In genomic region chr2:133026536-133027177, GRCh38 we compare ENCODE assay signal across 23 cellular contexts.
DNase-seq lines count a peak whose midpoint lies in the region; ATAC-seq and TF ChIP-seq lines count a peak whose summit lies in the region.
"Had no signal": no experiment of that assay in that cellular context is flagged by ENCODE, and none has a peak within 500 bp of the region (broad histone marks: within the 10 kb centered on the region; RNA-seq: fewer than 3 reads in every experiment).

No MANE protein-coding gene starts in this region.

- no peaks in the 10 kb centered on the region for H3K9me3 Mint-ChIP-seq in endothelial cell (ENCODE audit: unreplicated experiment)
- H3K9me3 Mint-ChIP-seq: activated naive CD8-positive, alpha-beta T cell treated with anti-CD3 and anti-CD28 coated beads, Interleukin-2, amount 10 ng/mL, durations not matched to agents 7 days and 5 days had no signal

- no peaks in the 10 kb centered on the region for H3K27me3 ChIP-seq in HAP-1 (ENCODE audit: low read depth)
- H3K27me3 ChIP-seq: gastroesophageal sphincter, Peyer's patch had no signal

- H3K4me3 Mint-ChIP-seq in endothelial cell (ENCODE audit: unreplicated experiment): no peak overlapping the region
- H3K4me3 Mint-ChIP-seq: activated naive CD8-positive, alpha-beta T cell treated with anti-CD3 and anti-CD28 coated beads, Interleukin-2, amount 10 ng/mL, durations not matched to agents 7 days and 5 days; activated T-cell treated with anti-CD3 and anti-CD28 coated beads, Interleukin-2, amount 50 U/mL, for 4 hours; B cell had no signal

- H3K36me3 ChIP-seq in HAP-1 (replicated peaks): no peaks in the 10 kb centered on the region
- H3K36me3 ChIP-seq: gastroesophageal sphincter, Peyer's patch had no signal

- TF ChIP-seq EP300 in Ishikawa (IDR thresholded peaks at IDR 0.05; ENCODE audit: borderline replicate concordance): no peak

- ATAC-seq in GM21526 (IDR thresholded peaks at IDR 0.05; ENCODE audit: low FRiP score, unreplicated experiment) (no peak), GM18873 (IDR thresholded peaks at IDR 0.05; ENCODE audit: low FRiP score, unreplicated experiment) (no peak)
- ATAC-seq: activated T-cell treated with anti-CD3 and anti-CD28 coated beads, Interleukin-2, amount 50 U/mL, for 4 hours; gastroesophageal sphincter; sciatic nerve had no signal

- H3K4me3 ChIP-seq in HAP-1: no peak overlapping the region
- H3K4me3 ChIP-seq: gastroesophageal sphincter, Peyer's patch had no signal

- H3K9me3 ChIP-seq in HAP-1: no peaks in the 10 kb centered on the region
- H3K9me3 ChIP-seq: gastroesophageal sphincter, Peyer's patch had no signal

- no peaks in the 10 kb centered on the region for H3K4me1 Mint-ChIP-seq in endothelial cell (ENCODE audit: unreplicated experiment)
- H3K4me1 Mint-ChIP-seq: activated naive CD8-positive, alpha-beta T cell treated with anti-CD3 and anti-CD28 coated beads, Interleukin-2, amount 10 ng/mL, durations not matched to agents 7 days and 5 days; B cell had no signal

- H3K4me1 ChIP-seq in HAP-1: no peaks in the 10 kb centered on the region
- H3K4me1 ChIP-seq: gastroesophageal sphincter, Peyer's patch had no signal

- TF ChIP-seq RAD21 in Ishikawa (IDR thresholded peaks at IDR 0.05; ENCODE audit: low read depth): no peak

- no peak overlapping the region for H3K27ac Mint-ChIP-seq in endothelial cell (ENCODE audit: unreplicated experiment)
- H3K27ac Mint-ChIP-seq: activated naive CD8-positive, alpha-beta T cell treated with anti-CD3 and anti-CD28 coated beads, Interleukin-2, amount 10 ng/mL, durations not matched to agents 7 days and 5 days; B cell had no signal

- H3K27me3 Mint-ChIP-seq in endothelial cell (ENCODE audit: unreplicated experiment): no peaks in the 10 kb centered on the region
- H3K27me3 Mint-ChIP-seq: activated naive CD8-positive, alpha-beta T cell treated with anti-CD3 and anti-CD28 coated beads, Interleukin-2, amount 10 ng/mL, durations not matched to agents 7 days and 5 days; B cell had no signal

- in situ Hi-C loops in HAP-1 (cut with MboI; ENCODE audit: low sequenced_read_pairs): no loop called here

- no peaks in the 10 kb centered on the region for H3K36me3 Mint-ChIP-seq in endothelial cell (ENCODE audit: low read depth, unreplicated experiment)
- H3K36me3 Mint-ChIP-seq: activated naive CD8-positive, alpha-beta T cell treated with anti-CD3 and anti-CD28 coated beads, Interleukin-2, amount 10 ng/mL, durations not matched to agents 7 days and 5 days had no signal

- no peak for TF ChIP-seq CTCF in endothelial cell (IDR thresholded peaks at IDR 0.05; ENCODE audit: unreplicated experiment)

- DNase-seq in AG20443 (ENCODE audit: low spot score) (peak; percentile 24), endothelial cell (ENCODE audit: low spot score) (peak; percentile 30), left kidney (ENCODE audit: low read depth, low spot score) (peak; percentile 72), NCI-H1694 (lab: John Stamatoyannopoulos, UW) (no peak), HAP-1 (ENCODE audit: low spot score in 2 of 2) (no peak)
- DNase-seq: activated CD4-positive, alpha-beta T cell treated with anti-CD3 and anti-CD28 coated beads, Interleukin-2, amount 50 U/mL, for 48 hours; activated naive CD8-positive, alpha-beta T cell treated with anti-CD3 and anti-CD28 coated beads, Interleukin-2, amount 10 ng/mL, durations not matched to agents 7 days and 5 days; activated T-cell treated with anti-CD3 and anti-CD28 coated beads, Interleukin-2, amount 50 U/mL, for 4 hours; central memory CD4-positive, alpha-beta T cell; KG1; kidney; NCI-H1105 treated with DMSO at 0.1 percent for 48 hours; NCI-H2171; nucleus accumbens; Peyer's patch; stimulated activated CD4-positive, alpha-beta T cell treated with anti-CD3 and anti-CD28 coated beads, Interleukin-1b, Interleukin-23, amount 100 ng/mL, for 48 hours; SW 1271 had no signal

TF ChIP-seq in Ishikawa, 13 proteins besides CTCF, POLR2A, EP300 and RAD21:
- 0 out of 2 replicates have a peak, but pooled peaks have one; percentile 27 for TF ChIP-seq TEAD4 (IDR thresholded peaks at IDR 0.05)
- peak; percentile 83 for TF ChIP-seq REST (IDR thresholded peaks at IDR 0.05; ENCODE audit: low read depth)
- TF ChIP-seq USF1 (IDR thresholded peaks at IDR 0.05): no peak
TF ChIP-seq in Ishikawa: peak in this region for 2.

Comparison
In these comparisons a context has a peak if more than half of its experiments do, and no peak if none do; other contexts are left out.
1. DNase-seq: peak in AG20443 (single experiment), endothelial cell (single experiment) and left kidney (single experiment); none in NCI-H1694 (single experiment) and HAP-1 (0 of 2).